Comparison of ENCODE assay signal across 23 cellular contexts in genomic region chr12:102114212-102114611, GRCh38.
"Had no signal": no experiment of that assay in that cellular context is flagged by ENCODE, and none has a peak within 500 bp of the region (broad histone marks: within the 10 kb centered on the region; RNA-seq: fewer than 3 reads in every experiment).

No MANE protein-coding gene starts in this region.

- DNase-seq: KBM-7; MG63; NCI-H1092; NCI-H1105 treated with DMSO at 0.1 percent for 48 hours; NCI-H1417 treated with DMSO at 0.1 percent for 48 hours; NCI-H146; NCI-H1694 treated with DMSO at 0.1 percent for 48 hours; NCI-H1930; NCI-H2081; NCI-H2107; NCI-H226; NCI-H446; NCI-H510A; NCI-H69; NCI-H774; NK-92 treated with Interleukin-12 subunit alpha and Interleukin-12 subunit beta, amount 100 ng/mL, for 24 hours; OCI-M1; Right ventricle myocardium superior; RPMI8226; SIG-M5 had no signal

- H3K27me3 ChIP-seq: MG63, SJSA1 had no signal

- H3K4me3 ChIP-seq: MG63, SJSA1, SK-N-MC had no signal

- H3K27ac ChIP-seq: HL-60, SJSA1, SK-N-MC had no signal

- H3K9me3 ChIP-seq: MG63, SJSA1 had no signal
